1 cellular context compared by ENCODE assay signal in the genomic region with DNA sequence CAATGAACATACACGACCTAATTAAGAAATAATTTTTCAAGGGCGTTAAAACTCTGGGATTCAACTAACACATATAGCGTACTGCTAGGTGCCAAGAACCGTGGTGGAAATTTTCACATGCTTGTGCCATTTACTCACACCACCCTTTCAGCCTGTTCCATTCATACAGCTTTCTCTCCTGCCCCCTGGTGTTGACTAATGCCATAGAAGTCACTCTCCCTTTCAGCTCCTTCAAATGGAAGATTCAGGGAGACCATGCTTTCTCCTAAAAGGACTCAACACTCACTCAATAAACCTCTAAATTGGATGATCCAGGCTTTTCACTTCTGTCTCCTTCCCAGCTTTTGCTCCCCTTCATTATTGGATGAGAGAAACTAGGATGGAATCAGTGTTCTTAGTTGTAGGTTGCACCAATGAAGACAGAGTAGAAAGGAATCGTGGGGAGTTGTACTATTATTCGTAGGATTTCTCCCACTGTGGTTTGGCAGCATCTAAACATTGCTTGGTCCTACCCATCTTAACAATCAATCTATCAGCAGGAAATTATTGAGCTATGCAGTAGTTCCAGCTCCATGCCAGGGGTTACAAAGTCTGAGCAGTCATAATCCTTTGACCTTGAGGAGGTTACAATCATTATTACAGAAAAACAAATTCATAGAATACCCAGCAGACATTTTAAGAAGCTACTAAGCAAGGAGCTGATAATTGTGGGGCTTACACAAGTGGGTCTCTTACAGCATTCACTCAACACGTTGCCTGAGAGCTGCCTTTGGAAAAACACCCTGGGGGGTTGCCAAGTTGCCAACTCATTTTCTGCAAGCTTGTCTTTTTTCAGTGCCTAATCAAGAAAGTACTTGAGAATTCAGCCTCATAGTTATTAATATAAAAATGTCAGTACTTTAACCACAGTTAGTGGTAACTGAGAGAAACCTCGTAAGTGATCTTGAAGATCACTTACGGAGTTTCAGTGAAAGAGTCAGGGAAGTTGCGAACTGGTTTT.
TF ChIP-seq lines count a peak whose summit lies in the region.

No MANE protein-coding gene starts in this region.

TF ChIP-seq in H1, 55 proteins besides CTCF, POLR2A, EP300 and RAD21 (continued from another document):
- TF ChIP-seq, protein P1, sequence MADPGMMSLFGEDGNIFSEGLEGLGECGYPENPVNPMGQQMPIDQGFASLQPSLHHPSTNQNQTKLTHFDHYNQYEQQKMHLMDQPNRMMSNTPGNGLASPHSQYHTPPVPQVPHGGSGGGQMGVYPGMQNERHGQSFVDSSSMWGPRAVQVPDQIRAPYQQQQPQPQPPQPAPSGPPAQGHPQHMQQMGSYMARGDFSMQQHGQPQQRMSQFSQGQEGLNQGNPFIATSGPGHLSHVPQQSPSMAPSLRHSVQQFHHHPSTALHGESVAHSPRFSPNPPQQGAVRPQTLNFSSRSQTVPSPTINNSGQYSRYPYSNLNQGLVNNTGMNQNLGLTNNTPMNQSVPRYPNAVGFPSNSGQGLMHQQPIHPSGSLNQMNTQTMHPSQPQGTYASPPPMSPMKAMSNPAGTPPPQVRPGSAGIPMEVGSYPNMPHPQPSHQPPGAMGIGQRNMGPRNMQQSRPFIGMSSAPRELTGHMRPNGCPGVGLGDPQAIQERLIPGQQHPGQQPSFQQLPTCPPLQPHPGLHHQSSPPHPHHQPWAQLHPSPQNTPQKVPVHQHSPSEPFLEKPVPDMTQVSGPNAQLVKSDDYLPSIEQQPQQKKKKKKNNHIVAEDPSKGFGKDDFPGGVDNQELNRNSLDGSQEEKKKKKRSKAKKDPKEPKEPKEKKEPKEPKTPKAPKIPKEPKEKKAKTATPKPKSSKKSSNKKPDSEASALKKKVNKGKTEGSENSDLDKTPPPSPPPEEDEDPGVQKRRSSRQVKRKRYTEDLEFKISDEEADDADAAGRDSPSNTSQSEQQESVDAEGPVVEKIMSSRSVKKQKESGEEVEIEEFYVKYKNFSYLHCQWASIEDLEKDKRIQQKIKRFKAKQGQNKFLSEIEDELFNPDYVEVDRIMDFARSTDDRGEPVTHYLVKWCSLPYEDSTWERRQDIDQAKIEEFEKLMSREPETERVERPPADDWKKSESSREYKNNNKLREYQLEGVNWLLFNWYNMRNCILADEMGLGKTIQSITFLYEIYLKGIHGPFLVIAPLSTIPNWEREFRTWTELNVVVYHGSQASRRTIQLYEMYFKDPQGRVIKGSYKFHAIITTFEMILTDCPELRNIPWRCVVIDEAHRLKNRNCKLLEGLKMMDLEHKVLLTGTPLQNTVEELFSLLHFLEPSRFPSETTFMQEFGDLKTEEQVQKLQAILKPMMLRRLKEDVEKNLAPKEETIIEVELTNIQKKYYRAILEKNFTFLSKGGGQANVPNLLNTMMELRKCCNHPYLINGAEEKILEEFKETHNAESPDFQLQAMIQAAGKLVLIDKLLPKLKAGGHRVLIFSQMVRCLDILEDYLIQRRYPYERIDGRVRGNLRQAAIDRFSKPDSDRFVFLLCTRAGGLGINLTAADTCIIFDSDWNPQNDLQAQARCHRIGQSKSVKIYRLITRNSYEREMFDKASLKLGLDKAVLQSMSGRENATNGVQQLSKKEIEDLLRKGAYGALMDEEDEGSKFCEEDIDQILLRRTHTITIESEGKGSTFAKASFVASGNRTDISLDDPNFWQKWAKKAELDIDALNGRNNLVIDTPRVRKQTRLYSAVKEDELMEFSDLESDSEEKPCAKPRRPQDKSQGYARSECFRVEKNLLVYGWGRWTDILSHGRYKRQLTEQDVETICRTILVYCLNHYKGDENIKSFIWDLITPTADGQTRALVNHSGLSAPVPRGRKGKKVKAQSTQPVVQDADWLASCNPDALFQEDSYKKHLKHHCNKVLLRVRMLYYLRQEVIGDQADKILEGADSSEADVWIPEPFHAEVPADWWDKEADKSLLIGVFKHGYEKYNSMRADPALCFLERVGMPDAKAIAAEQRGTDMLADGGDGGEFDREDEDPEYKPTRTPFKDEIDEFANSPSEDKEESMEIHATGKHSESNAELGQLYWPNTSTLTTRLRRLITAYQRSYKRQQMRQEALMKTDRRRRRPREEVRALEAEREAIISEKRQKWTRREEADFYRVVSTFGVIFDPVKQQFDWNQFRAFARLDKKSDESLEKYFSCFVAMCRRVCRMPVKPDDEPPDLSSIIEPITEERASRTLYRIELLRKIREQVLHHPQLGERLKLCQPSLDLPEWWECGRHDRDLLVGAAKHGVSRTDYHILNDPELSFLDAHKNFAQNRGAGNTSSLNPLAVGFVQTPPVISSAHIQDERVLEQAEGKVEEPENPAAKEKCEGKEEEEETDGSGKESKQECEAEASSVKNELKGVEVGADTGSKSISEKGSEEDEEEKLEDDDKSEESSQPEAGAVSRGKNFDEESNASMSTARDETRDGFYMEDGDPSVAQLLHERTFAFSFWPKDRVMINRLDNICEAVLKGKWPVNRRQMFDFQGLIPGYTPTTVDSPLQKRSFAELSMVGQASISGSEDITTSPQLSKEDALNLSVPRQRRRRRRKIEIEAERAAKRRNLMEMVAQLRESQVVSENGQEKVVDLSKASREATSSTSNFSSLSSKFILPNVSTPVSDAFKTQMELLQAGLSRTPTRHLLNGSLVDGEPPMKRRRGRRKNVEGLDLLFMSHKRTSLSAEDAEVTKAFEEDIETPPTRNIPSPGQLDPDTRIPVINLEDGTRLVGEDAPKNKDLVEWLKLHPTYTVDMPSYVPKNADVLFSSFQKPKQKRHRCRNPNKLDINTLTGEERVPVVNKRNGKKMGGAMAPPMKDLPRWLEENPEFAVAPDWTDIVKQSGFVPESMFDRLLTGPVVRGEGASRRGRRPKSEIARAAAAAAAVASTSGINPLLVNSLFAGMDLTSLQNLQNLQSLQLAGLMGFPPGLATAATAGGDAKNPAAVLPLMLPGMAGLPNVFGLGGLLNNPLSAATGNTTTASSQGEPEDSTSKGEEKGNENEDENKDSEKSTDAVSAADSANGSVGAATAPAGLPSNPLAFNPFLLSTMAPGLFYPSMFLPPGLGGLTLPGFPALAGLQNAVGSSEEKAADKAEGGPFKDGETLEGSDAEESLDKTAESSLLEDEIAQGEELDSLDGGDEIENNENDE (IDR thresholded peaks at IDR 0.05; ENCODE audit: insufficient replicate concordance, low read length) = no peak
- TF ChIP-seq GABPA (IDR thresholded peaks at IDR 0.05; ENCODE audit: borderline replicate concordance, insufficient read depth, low read length) (no peak), KDM4A (IDR thresholded peaks at IDR 0.05; ENCODE audit: low read depth, low read length, severe bottlenecking) (no peak), ASH2L (IDR thresholded peaks at IDR 0.05; ENCODE audit: low read length) (no peak), TCF12 (IDR thresholded peaks at IDR 0.05; ENCODE audit: low read depth, low read length) (no peak), SRF (IDR thresholded peaks at IDR 0.05; ENCODE audit: low read depth, low read length) (no peak), SAP30 (IDR thresholded peaks at IDR 0.05; ENCODE audit: insufficient read depth, insufficient replicate concordance, low read length) (no peak), JUND (IDR thresholded peaks at IDR 0.05; ENCODE audit: low read length) (no peak), RFX5 (IDR thresholded peaks at IDR 0.05; ENCODE audit: borderline replicate concordance, low read depth, low read length) (no peak)
- TF ChIP-seq, protein P2, sequence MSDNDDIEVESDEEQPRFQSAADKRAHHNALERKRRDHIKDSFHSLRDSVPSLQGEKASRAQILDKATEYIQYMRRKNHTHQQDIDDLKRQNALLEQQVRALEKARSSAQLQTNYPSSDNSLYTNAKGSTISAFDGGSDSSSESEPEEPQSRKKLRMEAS (IDR thresholded peaks at IDR 0.05) = peak; percentile 51; the same call in 1 of the 2 replicates
- TF ChIP-seq, protein P3, sequence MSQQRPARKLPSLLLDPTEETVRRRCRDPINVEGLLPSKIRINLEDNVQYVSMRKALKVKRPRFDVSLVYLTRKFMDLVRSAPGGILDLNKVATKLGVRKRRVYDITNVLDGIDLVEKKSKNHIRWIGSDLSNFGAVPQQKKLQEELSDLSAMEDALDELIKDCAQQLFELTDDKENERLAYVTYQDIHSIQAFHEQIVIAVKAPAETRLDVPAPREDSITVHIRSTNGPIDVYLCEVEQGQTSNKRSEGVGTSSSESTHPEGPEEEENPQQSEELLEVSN (IDR thresholded peaks at IDR 0.05) = peak; percentile 22; the same call in 1 of the 2 replicates
TF ChIP-seq in H1: peak in this region for 2.
